Comparison of ENCODE assay signal across 7 cellular contexts in the genomic region with DNA sequence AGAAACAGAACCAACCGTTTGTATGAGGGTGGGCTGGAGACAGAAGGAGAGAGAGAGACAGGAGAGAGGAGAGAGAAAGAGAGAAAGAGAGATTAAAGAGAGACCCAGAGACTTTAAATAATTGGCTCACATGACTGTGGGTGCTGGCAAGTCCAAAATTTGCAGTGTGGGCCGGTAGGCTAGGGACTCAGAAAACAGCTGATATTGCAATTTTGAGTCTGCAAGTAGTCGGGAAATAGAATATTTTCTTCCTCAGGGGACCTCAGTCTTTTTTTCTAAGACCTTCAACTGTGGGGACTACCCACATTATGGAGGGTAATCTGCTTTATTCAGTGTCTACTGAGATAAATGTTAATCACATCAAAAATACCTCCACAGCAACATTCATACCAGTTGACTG.
"Had no signal": no experiment of that assay in that cellular context is flagged by ENCODE, and none has a peak within 500 bp of the region (broad histone marks: within the 10 kb centered on the region; RNA-seq: fewer than 3 reads in every experiment).

No MANE protein-coding gene starts in this region.

- H3K4me2 ChIP-seq: KMS-11 had no signal

- H3K27ac ChIP-seq: HL-60, KMS-11 had no signal

- FAIRE-seq: HTR-8/SVneo had no signal

- H3K9ac ChIP-seq: KMS-11 had no signal

- DNase-seq: Karpas-422, Kasumi-1, KBM-7, KG1 had no signal
